In the genomic region with DNA sequence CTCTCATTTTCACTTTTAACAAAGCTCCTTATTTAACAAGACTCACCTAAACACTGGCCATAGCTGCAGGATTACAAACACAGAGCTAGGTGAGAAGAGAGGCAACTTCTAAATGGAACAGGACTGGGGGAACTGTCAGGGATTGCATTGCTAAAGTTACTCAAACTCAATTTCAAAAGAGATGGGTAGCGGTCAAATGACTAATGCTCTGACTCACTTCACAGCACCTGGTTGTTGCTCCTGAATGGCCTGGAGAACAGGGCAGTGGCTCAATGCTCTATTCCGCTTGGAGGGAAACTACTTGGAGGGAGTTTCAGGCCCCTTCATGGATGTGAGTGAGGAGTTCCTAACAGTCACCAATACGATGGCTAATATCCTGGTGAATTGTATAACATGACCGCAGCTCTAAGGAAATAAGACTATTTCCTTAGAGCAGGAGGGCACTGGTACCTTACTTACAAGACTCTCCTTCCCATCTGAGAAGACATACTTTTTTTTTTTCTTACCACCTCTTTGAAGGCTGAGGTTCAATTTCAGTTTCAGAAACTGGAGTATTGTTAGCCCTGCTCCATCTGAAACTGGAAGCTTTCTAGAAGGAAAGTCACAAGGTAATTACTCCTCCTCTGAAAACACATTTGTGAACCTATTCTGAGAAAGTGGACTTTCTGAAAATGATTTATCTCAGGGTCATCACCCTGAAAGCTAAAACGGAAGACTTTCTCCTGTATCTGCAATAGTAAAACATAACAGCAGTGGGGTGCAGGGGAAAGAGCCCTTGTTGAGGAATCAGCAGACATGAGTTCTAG, we compare ENCODE assay signal across 11 cellular contexts. TPM values are rescaled to one million over a fixed set of nuclear protein-coding genes. Genes with fewer than 3 reads are reported as not detected.
DNase-seq lines count a peak whose midpoint lies in the region; ATAC-seq and TF ChIP-seq lines count a peak whose summit lies in the region.
"Had no signal": no experiment of that assay in that cellular context is flagged by ENCODE, and none has a peak within 500 bp of the region (broad histone marks: within the 10 kb centered on the region; RNA-seq: fewer than 3 reads in every experiment).

No MANE protein-coding gene starts in this region.

- no peak overlapping the region for H3K4me3 ChIP-seq in PC-9
- H3K4me3 ChIP-seq in smooth muscle cell = no peak overlapping the region
- H3K4me3 ChIP-seq: heart right ventricle had no signal

- H2AFZ ChIP-seq in PC-9 = no peak overlapping the region
- H2AFZ ChIP-seq in smooth muscle cell (ENCODE audit: low read depth) = no peak overlapping the region

- H3K27ac Mint-ChIP-seq in T-helper 2 cell treated with Interferon-gamma antibody and Interleukin-4, amounts not matched to agents 5 μg/mL and 100 μg/mL, for 36 hours = no peak overlapping the region

- peak overlapping the region; percentile 69 for H3K27ac ChIP-seq in PC-9
- peak overlapping the region; percentile 42 for H3K27ac ChIP-seq in smooth muscle cell (ENCODE audit: low read depth)
- H3K27ac ChIP-seq: brain microvascular endothelial cell had no signal

- POLR2A ChIA-PET in PC-9 (lab: Charles Lee; ENCODE audit: unreplicated experiment) = no interaction called here

- BruUV-seq in PC-9 (replicated peaks; lab: Mats Ljungman, UMichigan) = no TSS peak

- CTCF ChIA-PET in PC-9 (lab: Charles Lee) = interaction anchor here (0.8 kb wide), 1 partner anchor 96 kb away, joined by 3 read pairs; no protein-coding TSS in a partner anchor

- ATAC-seq in activated CD4-positive, CD25-positive, alpha-beta regulatory T cell treated with anti-CD3 and anti-CD28 coated beads, Interleukin-2, amount 50 U/mL, for 24 hours = peak; percentile 41 to 45
- ATAC-seq in HG02798 (IDR thresholded peaks at IDR 0.05; ENCODE audit: poor library complexity, unreplicated experiment) = peak; percentile 78
- ATAC-seq: heart right ventricle had no signal

- 81% methylated on average over 5 of the region's 5 CpGs for WGBS in smooth muscle cell (ENCODE audit: low lambda C conversion rate)

- H3K9me3 Mint-ChIP-seq in T-helper 2 cell treated with Interferon-gamma antibody and Interleukin-4, amounts not matched to agents 5 μg/mL and 100 μg/mL, for 36 hours = no peaks in the 10 kb centered on the region

- H3K9me2 ChIP-seq in PC-9 (ENCODE audit: insufficient read depth) = no peaks in the 10 kb centered on the region

- TF ChIP-seq CTCF in PC-9 (conservative IDR thresholded peaks at IDR 0.05) (no peak), smooth muscle cell (IDR thresholded peaks at IDR 0.05; ENCODE audit: borderline replicate concordance, insufficient read depth, poor library complexity, severe bottlenecking) (no peak)

- H3K36me3 ChIP-seq in PC-9 (ENCODE audit: low read depth) (no peaks in the 10 kb centered on the region), smooth muscle cell (ENCODE audit: low read depth) (no peaks in the 10 kb centered on the region)
- H3K36me3 ChIP-seq: brain microvascular endothelial cell, heart right ventricle had no signal

- no peaks in the 10 kb centered on the region for H3K9me3 ChIP-seq in PC-9 (ENCODE audit: insufficient read depth, low read depth)
- H3K9me3 ChIP-seq in smooth muscle cell (replicated peaks; ENCODE audit: low read depth) = no peaks in the 10 kb centered on the region
- H3K9me3 ChIP-seq: heart right ventricle had no signal

- no peak overlapping the region for H3K4me3 Mint-ChIP-seq in T-helper 2 cell treated with Interferon-gamma antibody and Interleukin-4, amounts not matched to agents 5 μg/mL and 100 μg/mL, for 36 hours

- no peak overlapping the region for H3K9ac ChIP-seq in smooth muscle cell (ENCODE audit: low read depth)

- intact Hi-C loops in PC-9 (cut with micrococcal nuclease; ENCODE audit: unreplicated experiment) = loop anchor here (10.0 kb wide), 3 partner anchors 205 to 625 kb away; no protein-coding TSS in a partner anchor

- no peak for DNase-seq in activated CD4-positive, CD25-positive, alpha-beta regulatory T cell (lab: John Stamatoyannopoulos, UW)
- DNase-seq in PC-9 = peak; percentile 56 to 91
- DNase-seq in smooth muscle cell (lab: John Stamatoyannopoulos, UW; ENCODE audit: unreplicated experiment) = no peak
- DNase-seq in T-helper 2 cell treated with Interferon-gamma antibody and Interleukin-4, amounts not matched to agents 5 μg/mL and 100 μg/mL, for 36 hours (ENCODE audit: low spot score) = no peak
- DNase-seq in G401 (ENCODE audit: low spot score) = no peak
- no peak for DNase-seq in medulla oblongata (ENCODE audit: extremely low spot score)
- DNase-seq: activated CD4-positive, alpha-beta T cell treated with anti-CD3 and anti-CD28 coated beads, Interleukin-2, amount 50 U/mL, for 48 hours; brain microvascular endothelial cell; heart right ventricle had no signal

- no peaks in the 10 kb centered on the region for H3K36me3 Mint-ChIP-seq in T-helper 2 cell treated with Interferon-gamma antibody and Interleukin-4, amounts not matched to agents 5 μg/mL and 100 μg/mL, for 36 hours (ENCODE audit: low read depth)

- in situ Hi-C loops in G401 (cut with HindIII; ENCODE audit: low sequenced_read_pairs) = no loop called here

- H3K4me1 ChIP-seq in PC-9 (replicated peaks; ENCODE audit: insufficient read depth) (peaks cover 17% of the 10 kb centered on the region), smooth muscle cell (ENCODE audit: low read depth) (no peaks in the 10 kb centered on the region)

- H3K4me1 Mint-ChIP-seq in T-helper 2 cell treated with Interferon-gamma antibody and Interleukin-4, amounts not matched to agents 5 μg/mL and 100 μg/mL, for 36 hours (ENCODE audit: low read depth) = peaks cover 7% of the 10 kb centered on the region

- no peaks in the 10 kb centered on the region for H3K79me2 ChIP-seq in PC-9 (ENCODE audit: low read depth)
- H3K79me2 ChIP-seq in smooth muscle cell (ENCODE audit: low read depth) = no peaks in the 10 kb centered on the region

- H3K27me3 ChIP-seq in PC-9 (ENCODE audit: insufficient read depth, low read depth) = no peaks in the 10 kb centered on the region
- H3K27me3 ChIP-seq in smooth muscle cell (ENCODE audit: low read depth) = no peaks in the 10 kb centered on the region
- H3K27me3 ChIP-seq: brain microvascular endothelial cell, heart right ventricle had no signal

- peaks cover 21% of the 10 kb centered on the region for H3F3A ChIP-seq in PC-9 (ENCODE audit: insufficient read depth, low read depth)
- H3F3A ChIP-seq in smooth muscle cell (ENCODE audit: low read depth) = no peaks in the 10 kb centered on the region

- H3K4me2 ChIP-seq in PC-9 = peak overlapping the region; percentile 35
- no peak overlapping the region for H3K4me2 ChIP-seq in smooth muscle cell

- no peaks in the 10 kb centered on the region for H4K20me1 ChIP-seq in PC-9 (ENCODE audit: insufficient read depth)
- H4K20me1 ChIP-seq in smooth muscle cell (ENCODE audit: low read depth) = no peaks in the 10 kb centered on the region

- peaks cover 24% of the 10 kb centered on the region for H3K27me3 Mint-ChIP-seq in T-helper 2 cell treated with Interferon-gamma antibody and Interleukin-4, amounts not matched to agents 5 μg/mL and 100 μg/mL, for 36 hours (ENCODE audit: low read depth)

RNA-seq across cellular contexts. Expression of gene DPT, which starts 9.5 kb away (rescaled TPM):
- not detected in 2 replicates for total RNA-seq in PC-9 (2021)
- total RNA-seq in smooth muscle cell = 3.1 and 7.7 TPM in 2 replicates
- polyA plus RNA-seq in smooth muscle cell = 13.1 and 13.4 TPM in 2 replicates
- total RNA-seq in G401 (2014; rRNA removed; shearing (Covaris generic)) = not detected in 2 replicates

Comparison
In these comparisons a context has a peak if more than half of its experiments do, and no peak if none do; other contexts are left out.
1. DNase-seq: peak in PC-9 (2 of 2); none in activated CD4-positive, CD25-positive, alpha-beta regulatory T cell (0 of 4), smooth muscle cell (single experiment), T-helper 2 cell treated with Interferon-gamma antibody and Interleukin-4, amounts not matched to agents 5 μg/mL and 100 μg/mL, for 36 hours (single experiment), G401 (single experiment) and medulla oblongata (single experiment).